In the genomic region with DNA sequence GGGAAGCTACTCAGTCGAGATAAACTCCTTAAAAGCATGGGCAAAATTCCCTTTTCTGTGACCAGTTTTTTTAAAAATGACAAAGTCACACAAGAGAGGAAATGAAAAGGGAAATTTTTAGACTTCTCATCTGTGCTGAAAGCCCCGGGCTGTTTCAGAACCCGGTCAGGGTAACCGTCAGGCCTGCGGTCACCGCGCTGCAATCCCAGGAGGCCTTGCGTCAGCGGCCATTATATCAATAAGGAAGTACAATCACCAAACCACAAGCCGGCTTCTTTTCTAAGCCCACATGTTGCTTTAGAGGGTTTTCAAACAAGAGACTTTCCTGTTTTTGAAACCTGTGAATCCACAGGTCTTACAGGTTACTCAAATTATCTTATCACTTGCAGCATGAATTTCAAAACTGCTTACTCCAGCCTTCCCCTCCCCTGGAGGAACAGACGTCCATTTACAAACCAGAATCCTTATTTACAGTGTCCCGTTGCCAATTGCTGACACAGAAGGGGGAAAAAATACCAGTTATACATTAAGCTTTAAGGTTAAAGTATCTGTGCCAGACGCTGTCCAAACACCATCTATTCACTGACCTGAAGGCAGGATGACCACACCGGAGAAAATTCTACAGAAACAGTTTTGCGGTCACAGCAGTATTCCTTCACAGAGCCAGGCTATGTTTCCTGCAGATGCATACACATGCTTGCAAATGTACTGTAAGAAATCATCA, we compare ENCODE assay signal across 8 cellular contexts.
A peak's percentile ranks its signal among the peaks of the same experiment; 100 is the strongest.
DNase-seq lines count a peak whose midpoint lies in the region; ATAC-seq and TF ChIP-seq lines count a peak whose summit lies in the region.

No MANE protein-coding gene starts in this region.

- H3K27me3 ChIP-seq in thoracic aorta (replicated peaks; ENCODE audit: insufficient read depth) = no peaks in the 10 kb centered on the region

- peak; percentile 85 for ATAC-seq in HG02763 (IDR thresholded peaks at IDR 0.05; ENCODE audit: unreplicated experiment)
- ATAC-seq in thoracic aorta (ENCODE audit: insufficient number of reproducible peaks, low FRiP score, low read depth) = peak; percentile 22

- H3K36me3 ChIP-seq in thoracic aorta = no peaks in the 10 kb centered on the region

- H3K9me3 ChIP-seq in thoracic aorta = no peaks in the 10 kb centered on the region

- peaks cover 43 to 51% of the 10 kb centered on the region in 2 donors for H3K4me1 ChIP-seq in thoracic aorta (ENCODE audit: control insufficient read depth in 1 of 2, low read depth in 2 of 2)

- H3K27ac ChIP-seq in thoracic aorta = peak overlapping the region; percentile 87 to 90

- peak overlapping the region; percentile 42 for H3K4me3 ChIP-seq in GM12865 (ENCODE audit: low read depth, low read length)
- H3K4me3 ChIP-seq in thoracic aorta = peak overlapping the region; percentile 47

- peak; percentile 98 for DNase-seq in GM12865 (ENCODE audit: low read depth)
- peak; percentile 38 for DNase-seq in NK-92 (lab: John Stamatoyannopoulos, UW; ENCODE audit: unreplicated experiment)
- peak; percentile 78 for DNase-seq in activated CD8-positive, alpha-beta memory T cell treated with anti-CD3 and anti-CD28 coated beads, Interleukin-2, amount 50 U/mL, for 24 hours (ENCODE audit: extremely low read depth)
- peak; percentile 76 to 81 for DNase-seq in erythroblast (lab: John Stamatoyannopoulos, UW)
- DNase-seq in non-pigmented ciliary epithelial cell (ENCODE audit: low read depth) = peak; percentile 74
- DNase-seq in thoracic aorta (ENCODE audit: low spot score) = no peak
- DNase-seq in posterior cingulate gyrus = no peak

- intact Hi-C loops in posterior cingulate gyrus (cut with DNase I) = loop anchor here (10.0 kb wide), 1 partner anchor 99 kb away; no protein-coding TSS in a partner anchor

- no peak for TF ChIP-seq POLR2A in erythroblast (IDR thresholded peaks at IDR 0.05; ENCODE audit: low read length)

- TF ChIP-seq CTCF in GM12865 (IDR thresholded peaks at IDR 0.05; ENCODE audit: insufficient read depth, low read depth, low read length, missing control alignments) (no peak), thoracic aorta (IDR thresholded peaks at IDR 0.05) (no peak)

Comparison
In these comparisons a context has a peak if more than half of its experiments do, and no peak if none do; other contexts are left out.
1. DNase-seq: peak in GM12865 (single experiment), NK-92 (single experiment), activated CD8-positive, alpha-beta memory T cell treated with anti-CD3 and anti-CD28 coated beads, Interleukin-2, amount 50 U/mL, for 24 hours (single experiment), erythroblast (2 of 2) and non-pigmented ciliary epithelial cell (single experiment); none in thoracic aorta (single experiment) and posterior cingulate gyrus (0 of 10).